ENCODE assay signal across 1 cellular context in genomic region chr15:68083463-68083862, GRCh38.
TF ChIP-seq lines count a peak whose summit lies in the region.

No MANE protein-coding gene starts in this region.

TF ChIP-seq in SK-N-SH, 30 proteins besides CTCF, POLR2A, EP300 and RAD21 (continued from another document):
- TF ChIP-seq MAX (IDR thresholded peaks at IDR 0.05; ENCODE audit: low read depth) (no peak), GATA2 (CRISPR knock-in tag; IDR thresholded peaks at IDR 0.05) (no peak), TAF1 (IDR thresholded peaks at IDR 0.05; ENCODE audit: borderline replicate concordance, low read depth, low read length) (no peak), RCOR1 (IDR thresholded peaks at IDR 0.05; ENCODE audit: low read length) (no peak), FOSL2 (IDR thresholded peaks at IDR 0.05; ENCODE audit: borderline replicate concordance, low read depth) (no peak)
- TF ChIP-seq, protein P1, sequence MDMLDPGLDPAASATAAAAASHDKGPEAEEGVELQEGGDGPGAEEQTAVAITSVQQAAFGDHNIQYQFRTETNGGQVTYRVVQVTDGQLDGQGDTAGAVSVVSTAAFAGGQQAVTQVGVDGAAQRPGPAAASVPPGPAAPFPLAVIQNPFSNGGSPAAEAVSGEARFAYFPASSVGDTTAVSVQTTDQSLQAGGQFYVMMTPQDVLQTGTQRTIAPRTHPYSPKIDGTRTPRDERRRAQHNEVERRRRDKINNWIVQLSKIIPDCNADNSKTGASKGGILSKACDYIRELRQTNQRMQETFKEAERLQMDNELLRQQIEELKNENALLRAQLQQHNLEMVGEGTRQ (IDR thresholded peaks at IDR 0.05; ENCODE audit: borderline replicate concordance, low read depth, low read length) = no peak
